8 cellular contexts compared by ENCODE assay signal in genomic region chr16:30526823-30527634, GRCh38.
DNase-seq lines count a peak whose midpoint lies in the region; ATAC-seq and FAIRE-seq lines count a peak whose summit lies in the region.

No MANE protein-coding gene starts in this region.

- DNase-seq in AG20443 (ENCODE audit: low spot score) (peak; percentile 98), NCI-H345 (lab: John Stamatoyannopoulos, UW) (peak; percentile 100)
- peak; percentile 76 to 84 (median 80) for DNase-seq in activated CD4-positive, CD25-positive, alpha-beta regulatory T cell (lab: John Stamatoyannopoulos, UW)
- peak; percentile 81 for DNase-seq in central memory CD4-positive, alpha-beta T cell
- peak; percentile 89 to 97 for DNase-seq in stimulated activated CD4-positive, alpha-beta T cell treated with anti-CD3 and anti-CD28 coated beads, Interleukin-12 subunit alpha, Interleukin-12 subunit beta, amount 100 ng/mL, for 24 hours (ENCODE audit: low read depth in 2 of 2)

- ATAC-seq in GM19023 (IDR thresholded peaks at IDR 0.05; ENCODE audit: unreplicated experiment) (peak; percentile 79), HG03196 (IDR thresholded peaks at IDR 0.05; ENCODE audit: unreplicated experiment) (peak; percentile 72)

- peak; percentile 55 for FAIRE-seq in islet of Langerhans (lab: Jason Lieb, UNC)

Comparison
In these comparisons a context has a peak if more than half of its experiments do, and no peak if none do; other contexts are left out.
1. Peak in every context shown above with its lines: DNase-seq and ATAC-seq.